In the genomic region with DNA sequence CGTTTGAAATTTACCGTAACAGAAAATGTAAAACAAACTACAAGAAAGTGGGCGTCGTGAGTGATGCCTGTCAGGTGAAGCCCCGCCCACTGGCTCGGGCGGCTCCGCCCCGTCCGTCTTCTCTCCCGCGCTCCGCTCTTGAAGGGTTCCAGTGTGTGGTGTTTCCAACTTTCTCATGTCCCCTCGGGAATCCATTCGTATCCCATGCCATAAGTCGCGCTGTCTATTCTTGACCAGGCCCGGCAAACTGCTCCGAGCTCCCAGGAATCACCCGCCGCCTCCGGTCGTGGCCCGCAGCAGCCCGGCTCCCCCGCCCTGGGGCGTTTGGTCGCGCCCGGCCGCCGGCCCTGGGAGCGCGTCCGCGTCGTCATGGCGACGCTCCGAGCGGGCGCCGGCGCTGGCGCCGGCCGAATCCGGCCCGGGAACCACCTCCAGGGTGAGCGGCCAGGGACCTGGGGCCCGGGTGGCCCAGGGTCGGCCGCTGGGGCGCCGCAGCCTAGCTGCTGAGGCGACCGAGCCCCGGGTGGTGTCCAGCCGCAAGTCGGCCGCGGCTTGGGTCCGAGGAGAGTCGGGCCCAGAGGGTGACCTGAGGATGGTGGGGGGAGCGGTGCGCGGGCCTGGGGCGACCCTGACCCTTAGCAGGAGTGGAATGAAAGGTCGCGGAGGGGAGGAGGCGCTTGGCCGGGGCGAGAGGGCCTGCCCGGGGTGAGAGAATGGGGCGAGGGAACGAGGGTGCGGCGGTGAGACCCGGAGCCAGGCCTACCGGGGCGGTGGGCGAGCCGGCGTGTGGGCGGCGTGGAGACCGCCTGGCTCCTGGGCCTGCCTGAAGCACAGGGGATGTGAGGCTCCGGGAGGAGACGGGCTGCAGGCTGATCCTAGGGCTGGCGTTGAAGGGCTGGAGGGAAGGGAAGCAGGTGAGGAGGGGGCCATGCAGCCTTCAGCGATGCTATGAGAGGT, we compare ENCODE assay signal across 1 cellular context.
TF ChIP-seq lines count a peak whose summit lies in the region.

A gene (plus strand): TSS at position 375 of the 957 bp plus-strand sequence. CDS start 1,683 bp downstream, outside the sequence.

TF ChIP-seq in HepG2, 621 proteins besides CTCF, POLR2A, EP300 and RAD21 (continued from another document and continues in another):
- TF ChIP-seq, protein P1, sequence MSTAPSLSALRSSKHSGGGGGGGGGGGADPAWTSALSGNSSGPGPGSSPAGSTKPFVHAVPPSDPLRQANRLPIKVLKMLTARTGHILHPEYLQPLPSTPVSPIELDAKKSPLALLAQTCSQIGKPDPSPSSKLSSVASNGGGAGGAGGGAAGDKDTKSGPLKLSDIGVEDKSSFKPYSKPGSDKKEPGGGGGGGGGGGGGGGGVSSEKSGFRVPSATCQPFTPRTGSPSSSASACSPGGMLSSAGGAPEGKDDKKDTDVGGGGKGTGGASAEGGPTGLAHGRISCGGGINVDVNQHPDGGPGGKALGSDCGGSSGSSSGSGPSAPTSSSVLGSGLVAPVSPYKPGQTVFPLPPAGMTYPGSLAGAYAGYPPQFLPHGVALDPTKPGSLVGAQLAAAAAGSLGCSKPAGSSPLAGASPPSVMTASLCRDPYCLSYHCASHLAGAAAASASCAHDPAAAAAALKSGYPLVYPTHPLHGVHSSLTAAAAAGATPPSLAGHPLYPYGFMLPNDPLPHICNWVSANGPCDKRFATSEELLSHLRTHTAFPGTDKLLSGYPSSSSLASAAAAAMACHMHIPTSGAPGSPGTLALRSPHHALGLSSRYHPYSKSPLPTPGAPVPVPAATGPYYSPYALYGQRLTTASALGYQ (CRISPR knock-in tag; IDR thresholded peaks at IDR 0.05), result no peak
- no peak for TF ChIP-seq PHB2 (IDR thresholded peaks at IDR 0.05; ENCODE audit: partially characterized antibody)
- TF ChIP-seq ERF (CRISPR knock-in tag; IDR thresholded peaks at IDR 0.05), result no peak; the same call in 1 of the 2 replicates
- no peak for TF ChIP-seq POLR2G (IDR thresholded peaks at IDR 0.05; ENCODE audit: low read depth, low read length)
- TF ChIP-seq TOPORS (CRISPR knock-in tag; IDR thresholded peaks at IDR 0.05), result no peak
- TF ChIP-seq, protein P2, sequence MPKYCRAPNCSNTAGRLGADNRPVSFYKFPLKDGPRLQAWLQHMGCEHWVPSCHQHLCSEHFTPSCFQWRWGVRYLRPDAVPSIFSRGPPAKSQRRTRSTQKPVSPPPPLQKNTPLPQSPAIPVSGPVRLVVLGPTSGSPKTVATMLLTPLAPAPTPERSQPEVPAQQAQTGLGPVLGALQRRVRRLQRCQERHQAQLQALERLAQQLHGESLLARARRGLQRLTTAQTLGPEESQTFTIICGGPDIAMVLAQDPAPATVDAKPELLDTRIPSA (CRISPR knock-in tag; IDR thresholded peaks at IDR 0.05; ENCODE audit: borderline replicate concordance), result no peak
- TF ChIP-seq, protein P3, sequence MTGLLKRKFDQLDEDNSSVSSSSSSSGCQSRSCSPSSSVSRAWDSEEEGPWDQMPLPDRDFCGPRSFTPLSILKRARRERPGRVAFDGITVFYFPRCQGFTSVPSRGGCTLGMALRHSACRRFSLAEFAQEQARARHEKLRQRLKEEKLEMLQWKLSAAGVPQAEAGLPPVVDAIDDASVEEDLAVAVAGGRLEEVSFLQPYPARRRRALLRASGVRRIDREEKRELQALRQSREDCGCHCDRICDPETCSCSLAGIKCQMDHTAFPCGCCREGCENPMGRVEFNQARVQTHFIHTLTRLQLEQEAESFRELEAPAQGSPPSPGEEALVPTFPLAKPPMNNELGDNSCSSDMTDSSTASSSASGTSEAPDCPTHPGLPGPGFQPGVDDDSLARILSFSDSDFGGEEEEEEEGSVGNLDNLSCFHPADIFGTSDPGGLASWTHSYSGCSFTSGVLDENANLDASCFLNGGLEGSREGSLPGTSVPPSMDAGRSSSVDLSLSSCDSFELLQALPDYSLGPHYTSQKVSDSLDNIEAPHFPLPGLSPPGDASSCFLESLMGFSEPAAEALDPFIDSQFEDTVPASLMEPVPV (CRISPR knock-in tag; IDR thresholded peaks at IDR 0.05), result no peak
- TF ChIP-seq MTA1 (CRISPR knock-in tag; IDR thresholded peaks at IDR 0.05; ENCODE audit: borderline replicate concordance), result no peak
- TF ChIP-seq, protein P4, sequence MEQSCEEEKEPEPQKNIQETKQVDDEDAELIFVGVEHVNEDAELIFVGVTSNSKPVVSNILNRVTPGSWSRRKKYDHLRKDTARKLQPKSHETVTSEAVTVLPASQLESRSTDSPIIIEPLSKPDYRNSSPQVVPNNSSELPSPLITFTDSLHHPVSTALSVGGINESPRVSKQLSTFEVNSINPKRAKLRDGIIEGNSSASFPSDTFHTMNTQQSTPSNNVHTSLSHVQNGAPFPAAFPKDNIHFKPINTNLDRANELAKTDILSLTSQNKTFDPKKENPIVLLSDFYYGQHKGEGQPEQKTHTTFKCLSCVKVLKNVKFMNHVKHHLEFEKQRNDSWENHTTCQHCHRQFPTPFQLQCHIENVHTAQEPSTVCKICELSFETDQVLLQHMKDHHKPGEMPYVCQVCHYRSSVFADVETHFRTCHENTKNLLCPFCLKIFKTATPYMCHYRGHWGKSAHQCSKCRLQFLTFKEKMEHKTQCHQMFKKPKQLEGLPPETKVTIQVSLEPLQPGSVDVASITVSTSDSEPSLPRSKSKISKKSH (CRISPR knock-in tag; IDR thresholded peaks at IDR 0.05; ENCODE audit: borderline replicate concordance), result no peak
- TF ChIP-seq, protein P5, sequence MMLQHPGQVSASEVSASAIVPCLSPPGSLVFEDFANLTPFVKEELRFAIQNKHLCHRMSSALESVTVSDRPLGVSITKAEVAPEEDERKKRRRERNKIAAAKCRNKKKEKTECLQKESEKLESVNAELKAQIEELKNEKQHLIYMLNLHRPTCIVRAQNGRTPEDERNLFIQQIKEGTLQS (CRISPR knock-in tag; IDR thresholded peaks at IDR 0.05), result no peak
- TF ChIP-seq, protein P6, sequence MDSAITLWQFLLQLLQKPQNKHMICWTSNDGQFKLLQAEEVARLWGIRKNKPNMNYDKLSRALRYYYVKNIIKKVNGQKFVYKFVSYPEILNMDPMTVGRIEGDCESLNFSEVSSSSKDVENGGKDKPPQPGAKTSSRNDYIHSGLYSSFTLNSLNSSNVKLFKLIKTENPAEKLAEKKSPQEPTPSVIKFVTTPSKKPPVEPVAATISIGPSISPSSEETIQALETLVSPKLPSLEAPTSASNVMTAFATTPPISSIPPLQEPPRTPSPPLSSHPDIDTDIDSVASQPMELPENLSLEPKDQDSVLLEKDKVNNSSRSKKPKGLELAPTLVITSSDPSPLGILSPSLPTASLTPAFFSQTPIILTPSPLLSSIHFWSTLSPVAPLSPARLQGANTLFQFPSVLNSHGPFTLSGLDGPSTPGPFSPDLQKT (CRISPR knock-in tag; IDR thresholded peaks at IDR 0.05; ENCODE audit: borderline replicate concordance), result no peak
- no peak for TF ChIP-seq ZNF20 (CRISPR knock-in tag; IDR thresholded peaks at IDR 0.05)
- no peak for TF ChIP-seq FOXJ3 (CRISPR knock-in tag; IDR thresholded peaks at IDR 0.05; ENCODE audit: borderline replicate concordance)
- TF ChIP-seq ZNF878 (CRISPR knock-in tag; IDR thresholded peaks at IDR 0.05), result no peak
- no peak for TF ChIP-seq PAX8 (CRISPR knock-in tag; IDR thresholded peaks at IDR 0.05; ENCODE audit: borderline replicate concordance)
- TF ChIP-seq SP140L (CRISPR knock-in tag; IDR thresholded peaks at IDR 0.05; ENCODE audit: borderline replicate concordance), result no peak
- no peak for TF ChIP-seq ZNF782 (CRISPR knock-in tag; IDR thresholded peaks at IDR 0.05; ENCODE audit: borderline replicate concordance)
- no peak for TF ChIP-seq CREM (IDR thresholded peaks at IDR 0.05)
- no peak for TF ChIP-seq CREM (CRISPR knock-in tag; IDR thresholded peaks at IDR 0.05)
- TF ChIP-seq, protein P7, sequence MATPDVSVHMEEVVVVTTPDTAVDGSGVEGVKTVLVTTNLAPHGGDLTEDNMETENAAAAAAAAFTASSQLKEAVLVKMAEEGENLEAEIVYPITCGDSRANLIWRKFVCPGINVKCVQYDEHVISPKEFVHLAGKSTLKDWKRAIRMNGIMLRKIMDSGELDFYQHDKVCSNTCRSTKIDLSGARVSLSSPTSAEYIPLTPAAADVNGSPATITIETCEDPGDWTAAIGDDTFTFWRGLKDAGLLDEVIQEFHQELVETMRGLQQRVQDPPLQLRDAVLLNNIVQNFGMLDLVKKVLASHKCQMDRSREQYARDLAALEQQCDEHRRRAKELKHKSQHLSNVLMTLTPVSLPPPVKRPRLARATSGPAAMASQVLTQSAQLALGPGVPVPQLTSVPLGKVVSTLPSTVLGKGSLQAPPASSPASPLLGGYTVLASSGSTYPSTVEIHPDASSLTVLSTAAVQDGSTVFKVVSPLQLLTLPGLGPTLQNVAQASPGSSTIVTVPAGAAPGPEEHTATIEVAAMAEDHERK (CRISPR knock-in tag; IDR thresholded peaks at IDR 0.05; ENCODE audit: low read depth), result no peak
- no peak for TF ChIP-seq SMARCE1 (IDR thresholded peaks at IDR 0.05; ENCODE audit: borderline replicate concordance)
- TF ChIP-seq, protein P8, sequence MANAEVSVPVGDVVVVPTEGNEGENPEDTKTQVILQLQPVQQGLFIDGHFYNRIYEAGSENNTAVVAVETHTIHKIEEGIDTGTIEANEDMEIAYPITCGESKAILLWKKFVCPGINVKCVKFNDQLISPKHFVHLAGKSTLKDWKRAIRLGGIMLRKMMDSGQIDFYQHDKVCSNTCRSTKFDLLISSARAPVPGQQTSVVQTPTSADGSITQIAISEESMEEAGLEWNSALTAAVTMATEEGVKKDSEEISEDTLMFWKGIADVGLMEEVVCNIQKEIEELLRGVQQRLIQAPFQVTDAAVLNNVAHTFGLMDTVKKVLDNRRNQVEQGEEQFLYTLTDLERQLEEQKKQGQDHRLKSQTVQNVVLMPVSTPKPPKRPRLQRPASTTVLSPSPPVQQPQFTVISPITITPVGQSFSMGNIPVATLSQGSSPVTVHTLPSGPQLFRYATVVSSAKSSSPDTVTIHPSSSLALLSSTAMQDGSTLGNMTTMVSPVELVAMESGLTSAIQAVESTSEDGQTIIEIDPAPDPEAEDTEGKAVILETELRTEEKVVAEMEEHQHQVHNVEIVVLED (CRISPR knock-in tag; IDR thresholded peaks at IDR 0.05; ENCODE audit: borderline replicate concordance), result no peak
- TF ChIP-seq, protein P9, sequence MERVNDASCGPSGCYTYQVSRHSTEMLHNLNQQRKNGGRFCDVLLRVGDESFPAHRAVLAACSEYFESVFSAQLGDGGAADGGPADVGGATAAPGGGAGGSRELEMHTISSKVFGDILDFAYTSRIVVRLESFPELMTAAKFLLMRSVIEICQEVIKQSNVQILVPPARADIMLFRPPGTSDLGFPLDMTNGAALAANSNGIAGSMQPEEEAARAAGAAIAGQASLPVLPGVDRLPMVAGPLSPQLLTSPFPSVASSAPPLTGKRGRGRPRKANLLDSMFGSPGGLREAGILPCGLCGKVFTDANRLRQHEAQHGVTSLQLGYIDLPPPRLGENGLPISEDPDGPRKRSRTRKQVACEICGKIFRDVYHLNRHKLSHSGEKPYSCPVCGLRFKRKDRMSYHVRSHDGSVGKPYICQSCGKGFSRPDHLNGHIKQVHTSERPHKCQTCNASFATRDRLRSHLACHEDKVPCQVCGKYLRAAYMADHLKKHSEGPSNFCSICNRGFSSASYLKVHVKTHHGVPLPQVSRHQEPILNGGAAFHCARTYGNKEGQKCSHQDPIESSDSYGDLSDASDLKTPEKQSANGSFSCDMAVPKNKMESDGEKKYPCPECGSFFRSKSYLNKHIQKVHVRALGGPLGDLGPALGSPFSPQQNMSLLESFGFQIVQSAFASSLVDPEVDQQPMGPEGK (CRISPR knock-in tag; IDR thresholded peaks at IDR 0.05), result peak; percentile 61
- TF ChIP-seq NFE2 (CRISPR knock-in tag; IDR thresholded peaks at IDR 0.05), result no peak
- peak; percentile 9; the same call in 1 of the 2 replicates for TF ChIP-seq HES4 (CRISPR knock-in tag; IDR thresholded peaks at IDR 0.05; ENCODE audit: borderline replicate concordance)
- no peak for TF ChIP-seq ZNF569 (CRISPR knock-in tag; IDR thresholded peaks at IDR 0.05; ENCODE audit: borderline replicate concordance)
- no peak for TF ChIP-seq RCOR2 (CRISPR knock-in tag; IDR thresholded peaks at IDR 0.05)
- no peak for TF ChIP-seq FOXM1 (CRISPR knock-in tag; IDR thresholded peaks at IDR 0.05)
- TF ChIP-seq, protein P10, sequence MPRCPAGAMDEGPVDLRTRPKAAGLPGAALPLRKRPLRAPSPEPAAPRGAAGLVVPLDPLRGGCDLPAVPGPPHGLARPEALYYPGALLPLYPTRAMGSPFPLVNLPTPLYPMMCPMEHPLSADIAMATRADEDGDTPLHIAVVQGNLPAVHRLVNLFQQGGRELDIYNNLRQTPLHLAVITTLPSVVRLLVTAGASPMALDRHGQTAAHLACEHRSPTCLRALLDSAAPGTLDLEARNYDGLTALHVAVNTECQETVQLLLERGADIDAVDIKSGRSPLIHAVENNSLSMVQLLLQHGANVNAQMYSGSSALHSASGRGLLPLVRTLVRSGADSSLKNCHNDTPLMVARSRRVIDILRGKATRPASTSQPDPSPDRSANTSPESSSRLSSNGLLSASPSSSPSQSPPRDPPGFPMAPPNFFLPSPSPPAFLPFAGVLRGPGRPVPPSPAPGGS (CRISPR knock-in tag; IDR thresholded peaks at IDR 0.05), result peak; percentile 59; the same call in 1 of the 2 replicates
- peak; percentile 96 for TF ChIP-seq FOXK2 (IDR thresholded peaks at IDR 0.05)
- TF ChIP-seq MEIS1 (CRISPR knock-in tag; IDR thresholded peaks at IDR 0.05; ENCODE audit: borderline replicate concordance), result no peak
- TF ChIP-seq, protein P11, sequence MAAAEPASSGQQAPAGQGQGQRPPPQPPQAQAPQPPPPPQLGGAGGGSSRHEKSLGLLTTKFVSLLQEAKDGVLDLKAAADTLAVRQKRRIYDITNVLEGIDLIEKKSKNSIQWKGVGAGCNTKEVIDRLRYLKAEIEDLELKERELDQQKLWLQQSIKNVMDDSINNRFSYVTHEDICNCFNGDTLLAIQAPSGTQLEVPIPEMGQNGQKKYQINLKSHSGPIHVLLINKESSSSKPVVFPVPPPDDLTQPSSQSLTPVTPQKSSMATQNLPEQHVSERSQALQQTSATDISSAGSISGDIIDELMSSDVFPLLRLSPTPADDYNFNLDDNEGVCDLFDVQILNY (CRISPR knock-in tag; conservative IDR thresholded peaks at IDR 0.05), result peak; percentile 61; the same call in 1 of the 2 replicates
- TF ChIP-seq, protein P12, sequence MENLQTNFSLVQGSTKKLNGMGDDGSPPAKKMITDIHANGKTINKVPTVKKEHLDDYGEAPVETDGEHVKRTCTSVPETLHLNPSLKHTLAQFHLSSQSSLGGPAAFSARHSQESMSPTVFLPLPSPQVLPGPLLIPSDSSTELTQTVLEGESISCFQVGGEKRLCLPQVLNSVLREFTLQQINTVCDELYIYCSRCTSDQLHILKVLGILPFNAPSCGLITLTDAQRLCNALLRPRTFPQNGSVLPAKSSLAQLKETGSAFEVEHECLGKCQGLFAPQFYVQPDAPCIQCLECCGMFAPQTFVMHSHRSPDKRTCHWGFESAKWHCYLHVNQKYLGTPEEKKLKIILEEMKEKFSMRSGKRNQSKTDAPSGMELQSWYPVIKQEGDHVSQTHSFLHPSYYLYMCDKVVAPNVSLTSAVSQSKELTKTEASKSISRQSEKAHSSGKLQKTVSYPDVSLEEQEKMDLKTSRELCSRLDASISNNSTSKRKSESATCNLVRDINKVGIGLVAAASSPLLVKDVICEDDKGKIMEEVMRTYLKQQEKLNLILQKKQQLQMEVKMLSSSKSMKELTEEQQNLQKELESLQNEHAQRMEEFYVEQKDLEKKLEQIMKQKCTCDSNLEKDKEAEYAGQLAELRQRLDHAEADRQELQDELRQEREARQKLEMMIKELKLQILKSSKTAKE (CRISPR knock-in tag; IDR thresholded peaks at IDR 0.05; ENCODE audit: borderline replicate concordance), result no peak
- TF ChIP-seq, protein P13, sequence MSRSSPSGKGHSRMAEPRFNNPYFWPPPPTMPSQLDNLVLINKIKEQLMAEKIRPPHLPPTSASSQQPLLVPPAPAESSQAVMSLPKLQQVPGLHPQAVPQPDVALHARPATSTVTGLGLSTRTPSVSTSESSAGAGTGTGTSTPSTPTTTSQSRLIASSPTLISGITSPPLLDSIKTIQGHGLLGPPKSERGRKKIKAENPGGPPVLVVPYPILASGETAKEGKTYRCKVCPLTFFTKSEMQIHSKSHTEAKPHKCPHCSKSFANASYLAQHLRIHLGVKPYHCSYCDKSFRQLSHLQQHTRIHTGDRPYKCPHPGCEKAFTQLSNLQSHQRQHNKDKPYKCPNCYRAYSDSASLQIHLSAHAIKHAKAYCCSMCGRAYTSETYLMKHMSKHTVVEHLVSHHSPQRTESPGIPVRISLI (CRISPR knock-in tag; IDR thresholded peaks at IDR 0.05; ENCODE audit: borderline replicate concordance), result no peak
- TF ChIP-seq EZH2 (conservative IDR thresholded peaks at IDR 0.05; ENCODE audit: low read depth, low read length), result no peak
